8 cellular contexts compared by ENCODE assay signal in genomic region chr10:3850999-3851937, GRCh38.
A peak's percentile ranks its signal among the peaks of the same experiment; 100 is the strongest.
DNase-seq lines count a peak whose midpoint lies in the region; ATAC-seq and TF ChIP-seq lines count a peak whose summit lies in the region.

No MANE protein-coding gene starts in this region.

- H3K9me3 ChIP-seq in Peyer's patch, result no peaks in the 10 kb centered on the region
- H3K9me3 ChIP-seq in effector memory CD4-positive, alpha-beta T cell (ENCODE audit: control insufficient read depth, low read length), result no peaks in the 10 kb centered on the region

- TF ChIP-seq CTCF in C4-2B (conservative IDR thresholded peaks at IDR 0.05), result no peak
- TF ChIP-seq CTCF in Peyer's patch (IDR thresholded peaks at IDR 0.05), result no peak
- TF ChIP-seq CTCF in natural killer cell (IDR thresholded peaks at IDR 0.05), result no peak

- H3K36me3 ChIP-seq in Peyer's patch, result no peaks in the 10 kb centered on the region
- H3K36me3 ChIP-seq in effector memory CD4-positive, alpha-beta T cell (ENCODE audit: control insufficient read depth, insufficient read depth, low read length), result no peaks in the 10 kb centered on the region

- H3K27me3 Mint-ChIP-seq in natural killer cell (ENCODE audit: low read depth in 2 of 2), result no peaks in the 10 kb centered on the region

- H3K4me3 Mint-ChIP-seq in natural killer cell, result no peak overlapping the region

- H3K27me3 ChIP-seq in Peyer's patch, result no peaks in the 10 kb centered on the region
- H3K27me3 ChIP-seq in effector memory CD4-positive, alpha-beta T cell (replicated peaks; ENCODE audit: control insufficient read depth, insufficient read depth, low read length, poor library complexity, severe bottlenecking), result no peaks in the 10 kb centered on the region

- no peak overlapping the region for H3K4me3 ChIP-seq in Peyer's patch
- H3K4me3 ChIP-seq in effector memory CD4-positive, alpha-beta T cell (ENCODE audit: insufficient read depth, low read depth, low read length, poor library complexity, severe bottlenecking), result no peak overlapping the region

- ATAC-seq in GM21723 (IDR thresholded peaks at IDR 0.05; ENCODE audit: unreplicated experiment), result peak; percentile 47
- peak; percentile 34 to 47 (median 40) for ATAC-seq in natural killer cell

- no peak for TF ChIP-seq POLR2A in Peyer's patch (IDR thresholded peaks at IDR 0.05)

- DNase-seq in Peyer's patch, result no peak
- no peak for DNase-seq in effector memory CD4-positive, alpha-beta T cell
- DNase-seq in natural killer cell, result no peak
- no peak for DNase-seq in stimulated activated naive CD4-positive, alpha-beta T cell treated with Interleukin-2 at 50 U/mL for 16 hours (lab: John Stamatoyannopoulos, UW)
- no peak for DNase-seq in DMS 273 (lab: John Stamatoyannopoulos, UW; ENCODE audit: unreplicated experiment)
- DNase-seq in NCI-H2227 treated with DMSO at 0.1 percent for 48 hours (lab: John Stamatoyannopoulos, UW), result no peak

- peak overlapping the region; percentile 6 to 86 for H3K27ac Mint-ChIP-seq in natural killer cell

- H3K9me3 Mint-ChIP-seq in natural killer cell, result no peaks in the 10 kb centered on the region

- peaks cover 15 to 23% of the 10 kb centered on the region in 2 donors for H3K4me1 Mint-ChIP-seq in natural killer cell

- no peaks in the 10 kb centered on the region for H3K36me3 Mint-ChIP-seq in natural killer cell

- H3K4me1 ChIP-seq in Peyer's patch, result peaks cover 0 to 32% (median 10%) of the 10 kb centered on the region in 4 donors
- peaks cover 7% of the 10 kb centered on the region for H3K4me1 ChIP-seq in effector memory CD4-positive, alpha-beta T cell (ENCODE audit: control insufficient read depth, insufficient read depth, low read length, poor library complexity, severe bottlenecking)

- peak overlapping the region; percentile 13; the same call in 1 of the 2 replicates for H3K27ac ChIP-seq in C4-2B
- peak overlapping the region; percentile 53 to 91 (median 78) for H3K27ac ChIP-seq in Peyer's patch
- peak overlapping the region; percentile 57 for H3K27ac ChIP-seq in effector memory CD4-positive, alpha-beta T cell (ENCODE audit: insufficient read depth, low read length, poor library complexity, severe bottlenecking)

- intact Hi-C loops in natural killer cell (cut with micrococcal nuclease), result no loop called here

Comparison
In these comparisons a context has a peak if more than half of its experiments do, and no peak if none do; other contexts are left out.
1. H3K27ac ChIP-seq: peak in every context shown above with its lines; median percentile 78 in Peyer's patch; 57 in effector memory CD4-positive, alpha-beta T cell; 13 in C4-2B.